In genomic region chr11:75879737-75880136, GRCh38 we compare ENCODE assay signal across 20 cellular contexts.
"Had no signal": no experiment of that assay in that cellular context is flagged by ENCODE, and none has a peak within 500 bp of the region (broad histone marks: within the 10 kb centered on the region; RNA-seq: fewer than 3 reads in every experiment).

No MANE protein-coding gene starts in this region.

- DNase-seq: activated CD4-positive, alpha-beta T cell treated with anti-CD3 and anti-CD28 coated beads for 48 hours; activated CD4-positive, CD25-positive, alpha-beta regulatory T cell; activated CD8-positive, alpha-beta memory T cell treated with anti-CD3 and anti-CD28 coated beads, Interleukin-2, amount 50 U/mL, for 4 hours; activated effector memory CD4-positive, alpha-beta T cell treated with Interleukin-2 at 50 U/mL for 16 hours; activated naive CD4-positive, alpha-beta T cell treated with anti-CD3 and anti-CD28 coated beads, Interleukin-2, amount 10 ng/mL, durations not matched to agents 7 days and 5 days; activated naive CD8-positive, alpha-beta T cell treated with anti-CD3 and anti-CD28 coated beads, Interleukin-2, amount 50 U/mL, for 24 hours; activated T-cell treated with anti-CD3 and anti-CD28 coated beads, Interleukin-2, amount 50 U/mL, for 4 hours; aorta; brain microvascular endothelial cell; effector CD8-positive, alpha-beta T cell; esophagus squamous epithelium; sigmoid colon; stimulated activated CD4-positive, alpha-beta T cell treated with anti-CD3 and anti-CD28 coated beads, Interleukin-4, amount 100 ng/mL, for 24 hours had no signal

- H3K4me3 ChIP-seq: coronary artery, esophagus squamous epithelium, hepatocyte, lung, sigmoid colon, vagina had no signal

- ATAC-seq: activated naive CD8-positive, alpha-beta T cell treated with anti-CD3 and anti-CD28 coated beads, Interleukin-2, amount 50 U/mL, for 24 hours; activated T-cell treated with anti-CD3 and anti-CD28 coated beads, Interleukin-2, amount 50 U/mL, for 4 hours; stimulated activated effector memory CD8-positive, alpha-beta T cell treated with anti-CD3 and anti-CD28 coated beads, Interleukin-12 subunit alpha, Interleukin-12 subunit beta, amount 100 ng/mL, for 72 hours had no signal

- H3K27me3 ChIP-seq: brain microvascular endothelial cell, esophagus squamous epithelium, hepatocyte, sigmoid colon, tibial nerve, vagina had no signal

- FAIRE-seq: endothelial cell of umbilical vein had no signal

- H3K27ac ChIP-seq: brain microvascular endothelial cell, coronary artery, esophagus squamous epithelium, hepatocyte, sigmoid colon, vagina had no signal
